In genomic region chrX:150772150-150772970, GRCh38 we compare ENCODE assay signal across 8 cellular contexts.
DNase-seq lines count a peak whose midpoint lies in the region; ATAC-seq and TF ChIP-seq lines count a peak whose summit lies in the region.

No MANE protein-coding gene starts in this region.

- CTCF ChIA-PET in SK-N-SH (lab: Yijun Ruan, JAX): interaction anchor here (0.5 to 14.7 kb wide), 46 partner anchors 9 to 906 kb away, joined by 3 to 219 read pairs (median 4); partner anchors contain the start of gene MTMR1

- no peaks in the 10 kb centered on the region for H4K20me1 ChIP-seq in MM.1S (ENCODE audit: insufficient read depth, low read length)
- H4K20me1 ChIP-seq in SK-N-SH (ENCODE audit: insufficient read depth): no peaks in the 10 kb centered on the region

- 21% methylated on average over 20 of the region's 26 CpGs for WGBS in SK-N-SH (ENCODE audit: low lambda C conversion rate)
- WGBS in heart left ventricle, 4 donors: 33 to 43% (median 36%) methylated on average over 17 to 26 of the region's 26 CpGs

- no peak overlapping the region for H3K27ac ChIP-seq in MM.1S (ENCODE audit: low read length)
- H3K27ac ChIP-seq in SK-N-SH (ENCODE audit: low read depth in 2 of 2, low read length in 1 of 2): no peak overlapping the region
- H3K27ac ChIP-seq in heart left ventricle: no peak overlapping the region

- H3K36me3 ChIP-seq in MM.1S (replicated peaks; ENCODE audit: insufficient read depth, low read length) (no peaks in the 10 kb centered on the region), SK-N-SH (replicated peaks in 1 of 2; ENCODE audit: control insufficient read depth in 1 of 2, insufficient read depth in 2 of 2, low read length in 1 of 2) (no peaks in the 10 kb centered on the region), heart left ventricle (peaks cover 0 to 14% (median 6%) of the 10 kb centered on the region in 9 donors)

- no peaks in the 10 kb centered on the region for H3K4me1 ChIP-seq in MM.1S (ENCODE audit: low read length)
- no peaks in the 10 kb centered on the region; a peak in 1 of 4 replicates for H3K4me1 ChIP-seq in SK-N-SH (ENCODE audit: control insufficient read depth in 1 of 2, insufficient read depth in 2 of 2, low read depth in 1 of 2, low read length in 1 of 2)
- peaks cover 0 to 7% (median 2%) of the 10 kb centered on the region in 12 donors for H3K4me1 ChIP-seq in heart left ventricle

- no peaks in the 10 kb centered on the region for H3K27me3 Mint-ChIP-seq in activated naive CD8-positive, alpha-beta T cell treated with anti-CD3 and anti-CD28 coated beads for 36 hours

- ATAC-seq in GM21717 (IDR thresholded peaks at IDR 0.05; ENCODE audit: unreplicated experiment): peak; percentile 78
- peak; percentile 70 to 88 (median 83) for ATAC-seq in heart left ventricle

- no peaks in the 10 kb centered on the region for H3K4me1 Mint-ChIP-seq in activated naive CD8-positive, alpha-beta T cell treated with anti-CD3 and anti-CD28 coated beads for 36 hours

- no peak for TF ChIP-seq POLR2A in heart left ventricle (IDR thresholded peaks at IDR 0.05)

- H3K9me3 ChIP-seq in MM.1S (replicated peaks; ENCODE audit: insufficient read depth, low read length) (no peaks in the 10 kb centered on the region), SK-N-SH (no peaks in the 10 kb centered on the region), heart left ventricle (no peaks in the 10 kb centered on the region)

- TF ChIP-seq CTCF in MM.1S (IDR thresholded peaks at IDR 0.05; ENCODE audit: low read length) (peak; percentile 79), SK-N-SH (IDR thresholded peaks at IDR 0.05) (peak; percentile 76), heart left ventricle (IDR thresholded peaks at IDR 0.05) (peak; percentile 55 to 82 (median 72))

- POLR2A ChIA-PET in SK-N-SH (lab: Yijun Ruan, JAX): no interaction called here

- DNase-seq in DMS79 (lab: John Stamatoyannopoulos, UW) (peak; percentile 14), MM.1S (peak; percentile 54), SK-N-SH (peak; percentile 89), heart left ventricle (peak; percentile 66 to 89 (median 73)), retina (peak; percentile 79), SKM-1 (lab: John Stamatoyannopoulos, UW; ENCODE audit: unreplicated experiment) (no peak)
- peak; percentile 72 for DNase-seq in activated naive CD8-positive, alpha-beta T cell treated with anti-CD3 and anti-CD28 coated beads for 36 hours

- TF ChIP-seq EP300 in SK-N-SH (IDR thresholded peaks at IDR 0.05; ENCODE audit: borderline replicate concordance in 1 of 2, low read depth in 1 of 2, low read length in 1 of 2): no peak

- no peaks in the 10 kb centered on the region for H3F3A ChIP-seq in MM.1S (ENCODE audit: insufficient read depth, low read length)
- H3F3A ChIP-seq in SK-N-SH (replicated peaks; ENCODE audit: insufficient read depth): no peaks in the 10 kb centered on the region

- no peak overlapping the region for H3K4me3 Mint-ChIP-seq in activated naive CD8-positive, alpha-beta T cell treated with anti-CD3 and anti-CD28 coated beads for 36 hours

- peaks cover 4% of the 10 kb centered on the region for H3K36me3 Mint-ChIP-seq in activated naive CD8-positive, alpha-beta T cell treated with anti-CD3 and anti-CD28 coated beads for 36 hours

- TF ChIP-seq RAD21 in SK-N-SH (IDR thresholded peaks at IDR 0.05; ENCODE audit: low read length): peak; percentile 83

- intact Hi-C loops in heart left ventricle (cut with DNase I): loop anchor here in 9 of 10 donors (1.0 to 10.0 kb wide), 8 partner anchors 125 to 310 kb away; partner anchors contain the start of genes HMGB3 (in 2 of the 9) and CD99L2 (in 1 of the 9)

- H2AFZ ChIP-seq in MM.1S (ENCODE audit: low read length): no peak overlapping the region
- no peak overlapping the region for H2AFZ ChIP-seq in SK-N-SH (ENCODE audit: low read depth)

- no peaks in the 10 kb centered on the region for H3K9me2 ChIP-seq in MM.1S (replicated peaks; ENCODE audit: insufficient read depth, low read length)
- no peaks in the 10 kb centered on the region for H3K9me2 ChIP-seq in SK-N-SH

- no peak overlapping the region for H3K4me2 ChIP-seq in MM.1S (ENCODE audit: low read depth, low read length)
- no peak overlapping the region for H3K4me2 ChIP-seq in SK-N-SH

- H3K9me3 Mint-ChIP-seq in activated naive CD8-positive, alpha-beta T cell treated with anti-CD3 and anti-CD28 coated beads for 36 hours: no peaks in the 10 kb centered on the region

- no peak overlapping the region for H3K9ac ChIP-seq in MM.1S (ENCODE audit: low read length)
- H3K9ac ChIP-seq in SK-N-SH: no peak overlapping the region

- no peaks in the 10 kb centered on the region for H3K27me3 ChIP-seq in MM.1S (replicated peaks; ENCODE audit: insufficient read depth, low read length)
- H3K27me3 ChIP-seq in SK-N-SH (ENCODE audit: insufficient read depth): peaks cover 5% of the 10 kb centered on the region; the same call in 1 of the 2 replicates
- no peaks in the 10 kb centered on the region for H3K27me3 ChIP-seq in heart left ventricle

- H3K79me2 ChIP-seq in MM.1S (ENCODE audit: low read length) (no peaks in the 10 kb centered on the region), SK-N-SH (ENCODE audit: insufficient read depth) (no peaks in the 10 kb centered on the region)

- no peak overlapping the region for H3K4me3 ChIP-seq in MM.1S (ENCODE audit: low read length)
- no peak overlapping the region; a peak in 1 of 4 replicates for H3K4me3 ChIP-seq in SK-N-SH (ENCODE audit: low read depth in 2 of 2, low read length in 1 of 2)
- no peak overlapping the region for H3K4me3 ChIP-seq in heart left ventricle

- no peak overlapping the region for H3K27ac Mint-ChIP-seq in activated naive CD8-positive, alpha-beta T cell treated with anti-CD3 and anti-CD28 coated beads for 36 hours

TF ChIP-seq in SK-N-SH, 30 proteins besides CTCF, POLR2A, EP300 and RAD21:
- TF ChIP-seq SMC3 (IDR thresholded peaks at IDR 0.05; ENCODE audit: low read depth, low read length) (peak; percentile 75), TCF12 (IDR thresholded peaks at IDR 0.05) (no peak)
